In genomic region chr1:160058087-160058486, GRCh38 we compare ENCODE assay signal across 9 cellular contexts. TPM values are rescaled to one million over a fixed set of nuclear protein-coding genes. Genes with fewer than 3 reads are reported as not detected.
DNase-seq lines count a peak whose midpoint lies in the region; FAIRE-seq and TF ChIP-seq lines count a peak whose summit lies in the region.
"Had no signal": no experiment of that assay in that cellular context is flagged by ENCODE, and none has a peak within 500 bp of the region (broad histone marks: within the 10 kb centered on the region; RNA-seq: fewer than 3 reads in every experiment).

No MANE protein-coding gene starts in this region.

- H3F3A ChIP-seq in DOHH2 (ENCODE audit: control insufficient read depth, insufficient read depth), result no peaks in the 10 kb centered on the region

- H3K79me2 ChIP-seq in DOHH2 (ENCODE audit: control insufficient read depth, low read length) (no peaks in the 10 kb centered on the region), keratinocyte (ENCODE audit: control insufficient read depth, insufficient read depth, low read length) (no peaks in the 10 kb centered on the region)

- no peaks in the 10 kb centered on the region for H4K20me1 ChIP-seq in DOHH2 (ENCODE audit: control insufficient read depth, insufficient read depth, low read depth, low read length)
- H4K20me1 ChIP-seq in keratinocyte (ENCODE audit: control insufficient read depth, extremely low read depth, insufficient read depth, low read length), result no peaks in the 10 kb centered on the region

- no peak overlapping the region for H3K9ac ChIP-seq in keratinocyte (ENCODE audit: control insufficient read depth, extremely low read depth, insufficient read depth, low read length)

- H3K4me1 ChIP-seq in DOHH2 (ENCODE audit: control insufficient read depth, low read length) (no peaks in the 10 kb centered on the region), keratinocyte (ENCODE audit: control insufficient read depth, extremely low read depth, insufficient read depth, low read length) (peaks cover 3% of the 10 kb centered on the region)

- H2AFZ ChIP-seq in keratinocyte (ENCODE audit: control insufficient read depth, low read length), result no peak overlapping the region

- no peaks in the 10 kb centered on the region for H3K9me2 ChIP-seq in DOHH2 (replicated peaks; ENCODE audit: control insufficient read depth, low read length)

- dilution Hi-C loops in keratinocyte (cut with MboI; ENCODE audit: extremely low pct_ligation_motif_present, low sequenced_read_pairs), result no loop called here

- DNase-seq in OCI-M1 (lab: John Stamatoyannopoulos, UW), result peak; percentile 20
- no peak for DNase-seq in keratinocyte (ENCODE audit: low read depth, low spot score)
- DNase-seq in COLO829 (ENCODE audit: low spot score), result no peak
- DNase-seq in NCI-H446 treated with DMSO at 0.1 percent for 48 hours (lab: John Stamatoyannopoulos, UW), result no peak
- DNase-seq in NCI-H187 treated with DMSO at 0.1 percent for 48 hours (lab: John Stamatoyannopoulos, UW), result no peak
- DNase-seq: NCI-H510A, ovary had no signal

- no peak overlapping the region for H3K4me2 ChIP-seq in DOHH2 (ENCODE audit: low read length)
- H3K4me2 ChIP-seq in keratinocyte (ENCODE audit: control insufficient read depth, extremely low read depth, insufficient read depth, low read depth, low read length), result no peak overlapping the region

- H3K4me3 ChIP-seq in DOHH2 (ENCODE audit: low read length) (no peak overlapping the region), keratinocyte (ENCODE audit: control insufficient read depth in 2 of 3, extremely low read depth in 1 of 3, insufficient read depth in 2 of 3, low read depth in 1 of 3, low read length in 3 of 3) (no peak overlapping the region)
- H3K4me3 ChIP-seq: ovary had no signal

- peaks cover 44% of the 10 kb centered on the region for H3K27me3 ChIP-seq in DOHH2 (ENCODE audit: control insufficient read depth, low read length)
- peaks cover 37% of the 10 kb centered on the region for H3K27me3 ChIP-seq in keratinocyte (ENCODE audit: control insufficient read depth, extremely low read depth, insufficient read depth, low read length)
- H3K27me3 ChIP-seq: ovary had no signal

- FAIRE-seq in keratinocyte (lab: Jason Lieb, UNC), result no peak
- FAIRE-seq: G401.6 had no signal

- no peaks in the 10 kb centered on the region for H3K9me3 ChIP-seq in DOHH2 (ENCODE audit: control insufficient read depth, insufficient read depth, low read length)
- H3K9me3 ChIP-seq in keratinocyte (ENCODE audit: control insufficient read depth, low read depth, low read length), result no peaks in the 10 kb centered on the region
- H3K9me3 ChIP-seq: ovary had no signal

- H3K36me3 ChIP-seq in DOHH2 (ENCODE audit: control insufficient read depth, low read length), result no peaks in the 10 kb centered on the region
- H3K36me3 ChIP-seq in keratinocyte (ENCODE audit: control insufficient read depth in 2 of 2, extremely low read depth in 1 of 2, insufficient read depth in 2 of 2, low read length in 2 of 2), result no peaks in the 10 kb centered on the region
- H3K36me3 ChIP-seq: ovary had no signal

- TF ChIP-seq CTCF in DOHH2 (IDR thresholded peaks at IDR 0.05; ENCODE audit: low read depth, low read length, poor library complexity, severe bottlenecking) (peak; percentile 56), keratinocyte (optimal IDR thresholded peaks at IDR 0.05 in 1 of 3, IDR thresholded peaks at IDR 0.05 in 1 of 3, conservative IDR thresholded peaks at IDR 0.05 in 1 of 3; ENCODE audit: extremely low read depth in 1 of 3, insufficient read depth in 2 of 3, low read length in 3 of 3) (peak in 2 of 3 experiments; percentile 33 to 44)

- no peaks in the 10 kb centered on the region for H3K9me1 ChIP-seq in keratinocyte (ENCODE audit: control insufficient read depth, extremely low read depth, insufficient read depth, low read length)

- no peak overlapping the region for H3K27ac ChIP-seq in DOHH2 (ENCODE audit: low read depth, low read length)
- no peak overlapping the region for H3K27ac ChIP-seq in keratinocyte (ENCODE audit: control insufficient read depth, insufficient read depth, low read length)
- H3K27ac ChIP-seq: ovary had no signal

RNA-seq across cellular contexts. Expression of gene KCNJ10, which starts 11.9 kb away (rescaled TPM):
- polyA plus RNA-seq in keratinocyte, result not detected in 3 replicates
- polyA plus RNA-seq in keratinocyte (2011; ENCODE audit: low read depth), result not detected
- not detected in 2 replicates for polyA plus RNA-seq in keratinocyte (2011; cell fraction: cytosol; rRNA removed)
- not detected in 2 replicates for polyA plus RNA-seq in keratinocyte (2011; cell fraction: nucleus; rRNA removed)
- 0.45 TPM in 1 of 2 replicates, not detected in the other for polyA plus RNA-seq in keratinocyte (2012; ENCODE audit: low replicate concordance)
- polyA minus RNA-seq in keratinocyte, result not detected in 3 replicates
- not detected for polyA minus RNA-seq in keratinocyte (2011; cell fraction: cytosol; rRNA and poly(A)+ RNA removed)
- polyA minus RNA-seq in keratinocyte (2011; cell fraction: nucleus; rRNA and poly(A)+ RNA removed), result not detected in 2 replicates

RNA-seq across cellular contexts. Expression of gene KCNJ9, which starts 23.3 kb away (rescaled TPM):
- polyA plus RNA-seq in keratinocyte, result not detected in 3 replicates
- polyA plus RNA-seq in keratinocyte (2011; ENCODE audit: low read depth), result 0.06 TPM
- not detected in 2 replicates for polyA plus RNA-seq in keratinocyte (2011; cell fraction: cytosol; rRNA removed)
- polyA plus RNA-seq in keratinocyte (2011; cell fraction: nucleus; rRNA removed), result 0.03 TPM in 1 of 2 replicates, not detected in the other
- 0.16 TPM in 1 of 2 replicates, not detected in the other for polyA plus RNA-seq in keratinocyte (2012; ENCODE audit: low replicate concordance)
- not detected in 3 replicates for polyA minus RNA-seq in keratinocyte
- not detected for polyA minus RNA-seq in keratinocyte (2011; cell fraction: cytosol; rRNA and poly(A)+ RNA removed)
- polyA minus RNA-seq in keratinocyte (2011; cell fraction: nucleus; rRNA and poly(A)+ RNA removed), result not detected in 2 replicates

RNA-seq across cellular contexts. Expression of gene PIGM, which starts 26.3 kb away (rescaled TPM):
- polyA plus RNA-seq in keratinocyte, result 1.9 to 3.1 TPM (median 3.1 TPM) in 3 replicates
- polyA plus RNA-seq in keratinocyte (2011; ENCODE audit: low read depth), result 0.40 TPM
- polyA plus RNA-seq in keratinocyte (2011; cell fraction: cytosol; rRNA removed), result 0.95 and 1.7 TPM in 2 replicates
- 4.7 and 5.5 TPM in 2 replicates for polyA plus RNA-seq in keratinocyte (2011; cell fraction: nucleus; rRNA removed)
- polyA plus RNA-seq in keratinocyte (2012; ENCODE audit: low replicate concordance), result 1.6 and 2.5 TPM in 2 replicates
- 2.0 to 2.3 TPM (median 2.1 TPM) in 3 replicates for polyA minus RNA-seq in keratinocyte
- polyA minus RNA-seq in keratinocyte (2011; cell fraction: cytosol; rRNA and poly(A)+ RNA removed), result 1.5 TPM
- polyA minus RNA-seq in keratinocyte (2011; cell fraction: nucleus; rRNA and poly(A)+ RNA removed), result 2.5 and 4.0 TPM in 2 replicates

RNA-seq across cellular contexts. Expression of gene IGSF8, which starts 40.3 kb away (rescaled TPM):
- 16.5 to 32.6 TPM (median 20.6 TPM) in 3 replicates for polyA plus RNA-seq in keratinocyte
- 19.9 TPM for polyA plus RNA-seq in keratinocyte (2011; ENCODE audit: low read depth)
- polyA plus RNA-seq in keratinocyte (2011; cell fraction: cytosol; rRNA removed), result 5.5 and 11.1 TPM in 2 replicates
- polyA plus RNA-seq in keratinocyte (2011; cell fraction: nucleus; rRNA removed), result 43.9 and 57.1 TPM in 2 replicates
- polyA plus RNA-seq in keratinocyte (2012; ENCODE audit: low replicate concordance), result 25.3 and 41.0 TPM in 2 replicates
- 15.5 to 34.6 TPM (median 21.4 TPM) in 3 replicates for polyA minus RNA-seq in keratinocyte
- polyA minus RNA-seq in keratinocyte (2011; cell fraction: cytosol; rRNA and poly(A)+ RNA removed), result 25.5 TPM
- 39.5 and 39.6 TPM in 2 replicates for polyA minus RNA-seq in keratinocyte (2011; cell fraction: nucleus; rRNA and poly(A)+ RNA removed)

RNA-seq across cellular contexts. Expression of gene ATP1A2, which starts 57.5 kb away (rescaled TPM):
- polyA plus RNA-seq in keratinocyte, result 0.01 to 0.06 TPM in 2 of 3 replicates, not detected in the other
- 0.22 TPM for polyA plus RNA-seq in keratinocyte (2011; ENCODE audit: low read depth)
- not detected in 2 replicates for polyA plus RNA-seq in keratinocyte (2011; cell fraction: cytosol; rRNA removed)
- 0.06 and 0.19 TPM in 2 replicates for polyA plus RNA-seq in keratinocyte (2011; cell fraction: nucleus; rRNA removed)
- 0.37 TPM in 1 of 2 replicates, not detected in the other for polyA plus RNA-seq in keratinocyte (2012; ENCODE audit: low replicate concordance)
- polyA minus RNA-seq in keratinocyte, result not detected in 3 replicates
- not detected for polyA minus RNA-seq in keratinocyte (2011; cell fraction: cytosol; rRNA and poly(A)+ RNA removed)
- polyA minus RNA-seq in keratinocyte (2011; cell fraction: nucleus; rRNA and poly(A)+ RNA removed), result not detected in 2 replicates
